ENCODE assay signal across 1 cellular context in genomic region chr2:39432701-39433100, GRCh38.
TF ChIP-seq lines count a peak whose summit lies in the region.

No MANE protein-coding gene starts in this region.

TF ChIP-seq in WTC11, 78 proteins besides CTCF, POLR2A, EP300 and RAD21 (continued from another document):
- TF ChIP-seq STAT6 (CRISPR knock-in tag; conservative IDR thresholded peaks at IDR 0.05; ENCODE audit: low read depth) (no peak), JUN (CRISPR knock-in tag; IDR thresholded peaks at IDR 0.05) (no peak), MAX (CRISPR knock-in tag; IDR thresholded peaks at IDR 0.05) (no peak), SMAD3 (CRISPR knock-in tag; IDR thresholded peaks at IDR 0.05; ENCODE audit: borderline replicate concordance) (no peak), ATF6 (CRISPR knock-in tag; IDR thresholded peaks at IDR 0.05) (no peak), TEAD1 (CRISPR knock-in tag; IDR thresholded peaks at IDR 0.05) (no peak), AR (CRISPR knock-in tag; IDR thresholded peaks at IDR 0.05) (no peak), FOXJ3 (CRISPR knock-in tag; IDR thresholded peaks at IDR 0.05; ENCODE audit: borderline replicate concordance) (no peak), FOXP1 (CRISPR knock-in tag; IDR thresholded peaks at IDR 0.05; ENCODE audit: borderline replicate concordance) (no peak)
